ENCODE assay signal across 1 cellular context in the genomic region with DNA sequence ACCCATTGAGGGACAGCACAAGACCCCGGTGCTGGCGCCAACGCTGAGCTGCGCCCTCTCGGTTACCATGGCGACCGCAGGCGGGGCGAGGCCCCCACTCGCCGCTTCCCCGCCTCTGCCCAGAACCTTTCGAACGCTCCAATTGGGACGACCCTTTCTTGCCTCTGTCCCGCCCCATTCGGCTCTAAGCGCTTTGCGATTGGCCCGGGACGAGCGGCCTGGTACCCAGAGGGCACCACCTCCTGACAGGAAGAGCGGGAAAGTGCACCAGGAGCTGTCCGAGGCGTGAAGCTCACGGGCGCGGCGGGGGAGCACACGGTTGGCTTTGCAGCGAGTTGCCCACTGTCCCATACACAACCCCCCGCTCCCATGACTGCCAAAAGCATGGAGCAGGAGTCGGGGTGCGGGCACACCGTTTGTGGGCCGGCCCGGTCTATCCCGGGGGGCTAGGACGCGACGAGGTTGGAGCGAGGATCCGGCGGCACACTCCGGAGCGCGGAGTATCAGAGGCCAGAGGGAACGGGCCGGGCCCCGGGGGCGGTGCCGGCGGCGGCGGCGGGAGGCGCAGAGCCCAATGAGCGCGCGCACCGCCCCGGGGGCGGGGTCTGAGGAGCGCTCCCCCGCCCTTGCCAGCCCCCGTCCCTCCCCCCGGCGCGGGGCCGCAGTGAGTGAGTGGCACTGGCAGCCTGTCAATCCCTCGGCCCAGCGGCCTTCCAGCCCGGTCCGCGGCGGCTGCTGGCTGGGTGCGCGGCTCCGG.
A peak's percentile ranks its signal among the peaks of the same experiment; 100 is the strongest.
TF ChIP-seq lines count a peak whose summit lies in the region.

No MANE protein-coding gene starts in this region.

TF ChIP-seq in K562, 482 proteins besides CTCF, POLR2A, EP300 and RAD21 (continued from another document and continues in another):
- TF ChIP-seq NONO (IDR thresholded peaks at IDR 0.05; ENCODE audit: low read depth in 2 of 2, low read length in 1 of 2) (0 out of 4 replicates have a peak, but pooled peaks of 1 of the 2 experiments have one; percentile 6), TEAD1 (CRISPR knock-in tag; IDR thresholded peaks at IDR 0.05) (0 out of 4 replicates have a peak, but pooled peaks of 1 of the 2 experiments have one; percentile 24), CREM (IDR thresholded peaks at IDR 0.05; ENCODE audit: low read depth) (0 out of 2 replicates have a peak, but pooled peaks have one; percentile 13), ZNF217 (CRISPR knock-in tag; IDR thresholded peaks at IDR 0.05) (no peak), MEF2D (tag; conservative IDR thresholded peaks at IDR 0.05; ENCODE audit: low read depth) (no peak), ZNF133 (CRISPR knock-in tag; IDR thresholded peaks at IDR 0.05) (no peak), NR1H2 (CRISPR knock-in tag; IDR thresholded peaks at IDR 0.05) (no peak), ZBED1 (IDR thresholded peaks at IDR 0.05) (no peak), SPI1 (IDR thresholded peaks at IDR 0.05; ENCODE audit: borderline replicate concordance, low read depth, low read length) (no peak), HNRNPL (IDR thresholded peaks at IDR 0.05; ENCODE audit: low read depth, low read length) (peak; percentile 66; the same call in 1 of the 2 replicates), ZNF274 (IDR thresholded peaks at IDR 0.05; ENCODE audit: borderline replicate concordance, low read depth, low read length) (no peak), HDAC8 (tag; IDR thresholded peaks at IDR 0.05) (peak; percentile 59; the same call in 1 of the 2 replicates), RBM34 (IDR thresholded peaks at IDR 0.05; ENCODE audit: borderline replicate concordance, insufficient read depth, low read length) (no peak), ZNF175 (CRISPR knock-in tag; IDR thresholded peaks at IDR 0.05; ENCODE audit: low read depth) (no peak), PHF21A (IDR thresholded peaks at IDR 0.05; ENCODE audit: borderline replicate concordance, low read depth) (0 out of 2 replicates have a peak, but pooled peaks have one; percentile 70), CBFA2T2 (conservative IDR thresholded peaks at IDR 0.05) (no peak), LEF1 (IDR thresholded peaks at IDR 0.05) (no peak), OTX1 (CRISPR knock-in tag; IDR thresholded peaks at IDR 0.05) (0 out of 2 replicates have a peak, but pooled peaks have one; percentile 42), MIER1 (IDR thresholded peaks at IDR 0.05; ENCODE audit: low read depth) (no peak), SAP30 (IDR thresholded peaks at IDR 0.05; ENCODE audit: borderline replicate concordance, insufficient read depth, low read depth, low read length, poor library complexity, severe bottlenecking) (no peak), ZNF507 (tag; conservative IDR thresholded peaks at IDR 0.05) (no peak), PHB2 (IDR thresholded peaks at IDR 0.05; ENCODE audit: low read depth) (no peak), POLR2G (IDR thresholded peaks at IDR 0.05; ENCODE audit: low read depth, low read length) (peak; percentile 56), ZNF197 (CRISPR knock-in tag; IDR thresholded peaks at IDR 0.05; ENCODE audit: low read depth) (no peak), SMC3 (conservative IDR thresholded peaks at IDR 0.05; ENCODE audit: insufficient read depth, low read depth, low read length) (0 out of 2 replicates have a peak, but pooled peaks have one; percentile 10), ZNF311 (CRISPR knock-in tag; IDR thresholded peaks at IDR 0.05) (no peak), BHLHE40 (IDR thresholded peaks at IDR 0.05; ENCODE audit: low read length) (no peak), HDAC3 (IDR thresholded peaks at IDR 0.05; ENCODE audit: borderline replicate concordance, partially characterized antibody) (no peak), SMAD1 (IDR thresholded peaks at IDR 0.05; ENCODE audit: low read depth, low read length, partially characterized antibody) (no peak), LARP7 (IDR thresholded peaks at IDR 0.05) (no peak), SIN3A (IDR thresholded peaks at IDR 0.05; ENCODE audit: borderline replicate concordance in 2 of 2, control insufficient read depth in 1 of 2, low read depth in 2 of 2, low read length in 2 of 2) (no peak), EHMT2 (IDR thresholded peaks at IDR 0.05) (no peak), RFX1 (IDR thresholded peaks at IDR 0.05) (peak; percentile 97)
- TF ChIP-seq, protein P1, sequence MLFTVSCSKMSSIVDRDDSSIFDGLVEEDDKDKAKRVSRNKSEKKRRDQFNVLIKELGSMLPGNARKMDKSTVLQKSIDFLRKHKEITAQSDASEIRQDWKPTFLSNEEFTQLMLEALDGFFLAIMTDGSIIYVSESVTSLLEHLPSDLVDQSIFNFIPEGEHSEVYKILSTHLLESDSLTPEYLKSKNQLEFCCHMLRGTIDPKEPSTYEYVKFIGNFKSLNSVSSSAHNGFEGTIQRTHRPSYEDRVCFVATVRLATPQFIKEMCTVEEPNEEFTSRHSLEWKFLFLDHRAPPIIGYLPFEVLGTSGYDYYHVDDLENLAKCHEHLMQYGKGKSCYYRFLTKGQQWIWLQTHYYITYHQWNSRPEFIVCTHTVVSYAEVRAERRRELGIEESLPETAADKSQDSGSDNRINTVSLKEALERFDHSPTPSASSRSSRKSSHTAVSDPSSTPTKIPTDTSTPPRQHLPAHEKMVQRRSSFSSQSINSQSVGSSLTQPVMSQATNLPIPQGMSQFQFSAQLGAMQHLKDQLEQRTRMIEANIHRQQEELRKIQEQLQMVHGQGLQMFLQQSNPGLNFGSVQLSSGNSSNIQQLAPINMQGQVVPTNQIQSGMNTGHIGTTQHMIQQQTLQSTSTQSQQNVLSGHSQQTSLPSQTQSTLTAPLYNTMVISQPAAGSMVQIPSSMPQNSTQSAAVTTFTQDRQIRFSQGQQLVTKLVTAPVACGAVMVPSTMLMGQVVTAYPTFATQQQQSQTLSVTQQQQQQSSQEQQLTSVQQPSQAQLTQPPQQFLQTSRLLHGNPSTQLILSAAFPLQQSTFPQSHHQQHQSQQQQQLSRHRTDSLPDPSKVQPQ (CRISPR knock-in tag; IDR thresholded peaks at IDR 0.05; ENCODE audit: borderline replicate concordance): no peak
- TF ChIP-seq, protein P2, sequence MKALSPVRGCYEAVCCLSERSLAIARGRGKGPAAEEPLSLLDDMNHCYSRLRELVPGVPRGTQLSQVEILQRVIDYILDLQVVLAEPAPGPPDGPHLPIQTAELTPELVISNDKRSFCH (CRISPR knock-in tag; IDR thresholded peaks at IDR 0.05): no peak
- TF ChIP-seq, protein P2 (tag; IDR thresholded peaks at IDR 0.05): 0 out of 2 replicates have a peak, but pooled peaks have one; percentile 47
- TF ChIP-seq, protein P3, sequence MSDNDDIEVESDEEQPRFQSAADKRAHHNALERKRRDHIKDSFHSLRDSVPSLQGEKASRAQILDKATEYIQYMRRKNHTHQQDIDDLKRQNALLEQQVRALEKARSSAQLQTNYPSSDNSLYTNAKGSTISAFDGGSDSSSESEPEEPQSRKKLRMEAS (CRISPR knock-in tag; IDR thresholded peaks at IDR 0.05): peak; percentile 91
- TF ChIP-seq, protein P4, sequence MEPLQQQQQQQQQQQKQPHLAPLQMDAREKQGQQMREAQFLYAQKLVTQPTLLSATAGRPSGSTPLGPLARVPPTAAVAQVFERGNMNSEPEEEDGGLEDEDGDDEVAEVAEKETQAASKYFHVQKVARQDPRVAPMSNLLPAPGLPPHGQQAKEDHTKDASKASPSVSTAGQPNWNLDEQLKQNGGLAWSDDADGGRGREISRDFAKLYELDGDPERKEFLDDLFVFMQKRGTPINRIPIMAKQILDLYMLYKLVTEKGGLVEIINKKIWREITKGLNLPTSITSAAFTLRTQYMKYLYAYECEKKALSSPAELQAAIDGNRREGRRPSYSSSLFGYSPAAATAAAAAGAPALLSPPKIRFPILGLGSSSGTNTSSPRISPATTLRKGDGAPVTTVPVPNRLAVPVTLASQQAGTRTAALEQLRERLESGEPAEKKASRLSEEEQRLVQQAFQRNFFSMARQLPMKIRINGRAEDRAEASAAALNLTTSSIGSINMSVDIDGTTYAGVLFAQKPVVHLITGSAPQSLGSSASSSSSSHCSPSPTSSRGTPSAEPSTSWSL (CRISPR knock-in tag; IDR thresholded peaks at IDR 0.05; ENCODE audit: borderline replicate concordance): peak; percentile 46; the same call in 1 of the 2 replicates
- TF ChIP-seq, protein P5, sequence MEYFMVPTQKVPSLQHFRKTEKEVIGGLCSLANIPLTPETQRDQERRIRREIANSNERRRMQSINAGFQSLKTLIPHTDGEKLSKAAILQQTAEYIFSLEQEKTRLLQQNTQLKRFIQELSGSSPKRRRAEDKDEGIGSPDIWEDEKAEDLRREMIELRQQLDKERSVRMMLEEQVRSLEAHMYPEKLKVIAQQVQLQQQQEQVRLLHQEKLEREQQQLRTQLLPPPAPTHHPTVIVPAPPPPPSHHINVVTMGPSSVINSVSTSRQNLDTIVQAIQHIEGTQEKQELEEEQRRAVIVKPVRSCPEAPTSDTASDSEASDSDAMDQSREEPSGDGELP (CRISPR knock-in tag; IDR thresholded peaks at IDR 0.05; ENCODE audit: borderline replicate concordance): peak; percentile 69; the same call in 1 of the 2 replicates
- TF ChIP-seq, protein P6, sequence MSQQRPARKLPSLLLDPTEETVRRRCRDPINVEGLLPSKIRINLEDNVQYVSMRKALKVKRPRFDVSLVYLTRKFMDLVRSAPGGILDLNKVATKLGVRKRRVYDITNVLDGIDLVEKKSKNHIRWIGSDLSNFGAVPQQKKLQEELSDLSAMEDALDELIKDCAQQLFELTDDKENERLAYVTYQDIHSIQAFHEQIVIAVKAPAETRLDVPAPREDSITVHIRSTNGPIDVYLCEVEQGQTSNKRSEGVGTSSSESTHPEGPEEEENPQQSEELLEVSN (IDR thresholded peaks at IDR 0.05; ENCODE audit: borderline replicate concordance in 1 of 2, extremely low read depth in 1 of 2, insufficient read depth in 1 of 2, insufficient read length in 1 of 2, low read depth in 1 of 2, low read length in 1 of 2, poor library complexity in 1 of 2, severe bottlenecking in 1 of 2): peak; percentile 98 to 99
- TF ChIP-seq, protein P7, sequence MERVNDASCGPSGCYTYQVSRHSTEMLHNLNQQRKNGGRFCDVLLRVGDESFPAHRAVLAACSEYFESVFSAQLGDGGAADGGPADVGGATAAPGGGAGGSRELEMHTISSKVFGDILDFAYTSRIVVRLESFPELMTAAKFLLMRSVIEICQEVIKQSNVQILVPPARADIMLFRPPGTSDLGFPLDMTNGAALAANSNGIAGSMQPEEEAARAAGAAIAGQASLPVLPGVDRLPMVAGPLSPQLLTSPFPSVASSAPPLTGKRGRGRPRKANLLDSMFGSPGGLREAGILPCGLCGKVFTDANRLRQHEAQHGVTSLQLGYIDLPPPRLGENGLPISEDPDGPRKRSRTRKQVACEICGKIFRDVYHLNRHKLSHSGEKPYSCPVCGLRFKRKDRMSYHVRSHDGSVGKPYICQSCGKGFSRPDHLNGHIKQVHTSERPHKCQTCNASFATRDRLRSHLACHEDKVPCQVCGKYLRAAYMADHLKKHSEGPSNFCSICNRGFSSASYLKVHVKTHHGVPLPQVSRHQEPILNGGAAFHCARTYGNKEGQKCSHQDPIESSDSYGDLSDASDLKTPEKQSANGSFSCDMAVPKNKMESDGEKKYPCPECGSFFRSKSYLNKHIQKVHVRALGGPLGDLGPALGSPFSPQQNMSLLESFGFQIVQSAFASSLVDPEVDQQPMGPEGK (CRISPR knock-in tag; IDR thresholded peaks at IDR 0.05; ENCODE audit: borderline replicate concordance): no peak
- TF ChIP-seq, protein P8, sequence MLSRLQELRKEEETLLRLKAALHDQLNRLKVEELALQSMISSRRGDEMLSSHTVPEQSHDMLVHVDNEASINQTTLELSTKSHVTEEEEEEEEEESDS (CRISPR knock-in tag; IDR thresholded peaks at IDR 0.05): no peak
- TF ChIP-seq, protein P9, sequence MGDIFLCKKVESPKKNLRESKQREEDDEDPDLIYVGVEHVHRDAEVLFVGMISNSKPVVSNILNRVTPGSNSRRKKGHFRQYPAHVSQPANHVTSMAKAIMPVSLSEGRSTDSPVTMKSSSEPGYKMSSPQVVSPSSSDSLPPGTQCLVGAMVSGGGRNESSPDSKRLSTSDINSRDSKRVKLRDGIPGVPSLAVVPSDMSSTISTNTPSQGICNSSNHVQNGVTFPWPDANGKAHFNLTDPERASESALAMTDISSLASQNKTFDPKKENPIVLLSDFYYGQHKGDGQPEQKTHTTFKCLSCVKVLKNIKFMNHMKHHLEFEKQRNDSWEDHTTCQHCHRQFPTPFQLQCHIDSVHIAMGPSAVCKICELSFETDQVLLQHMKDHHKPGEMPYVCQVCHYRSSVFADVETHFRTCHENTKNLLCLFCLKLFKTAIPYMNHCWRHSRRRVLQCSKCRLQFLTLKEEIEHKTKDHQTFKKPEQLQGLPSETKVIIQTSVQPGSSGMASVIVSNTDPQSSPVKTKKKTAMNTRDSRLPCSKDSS (IDR thresholded peaks at IDR 0.05; ENCODE audit: low read depth, partially characterized antibody): no peak
- TF ChIP-seq, protein P10, sequence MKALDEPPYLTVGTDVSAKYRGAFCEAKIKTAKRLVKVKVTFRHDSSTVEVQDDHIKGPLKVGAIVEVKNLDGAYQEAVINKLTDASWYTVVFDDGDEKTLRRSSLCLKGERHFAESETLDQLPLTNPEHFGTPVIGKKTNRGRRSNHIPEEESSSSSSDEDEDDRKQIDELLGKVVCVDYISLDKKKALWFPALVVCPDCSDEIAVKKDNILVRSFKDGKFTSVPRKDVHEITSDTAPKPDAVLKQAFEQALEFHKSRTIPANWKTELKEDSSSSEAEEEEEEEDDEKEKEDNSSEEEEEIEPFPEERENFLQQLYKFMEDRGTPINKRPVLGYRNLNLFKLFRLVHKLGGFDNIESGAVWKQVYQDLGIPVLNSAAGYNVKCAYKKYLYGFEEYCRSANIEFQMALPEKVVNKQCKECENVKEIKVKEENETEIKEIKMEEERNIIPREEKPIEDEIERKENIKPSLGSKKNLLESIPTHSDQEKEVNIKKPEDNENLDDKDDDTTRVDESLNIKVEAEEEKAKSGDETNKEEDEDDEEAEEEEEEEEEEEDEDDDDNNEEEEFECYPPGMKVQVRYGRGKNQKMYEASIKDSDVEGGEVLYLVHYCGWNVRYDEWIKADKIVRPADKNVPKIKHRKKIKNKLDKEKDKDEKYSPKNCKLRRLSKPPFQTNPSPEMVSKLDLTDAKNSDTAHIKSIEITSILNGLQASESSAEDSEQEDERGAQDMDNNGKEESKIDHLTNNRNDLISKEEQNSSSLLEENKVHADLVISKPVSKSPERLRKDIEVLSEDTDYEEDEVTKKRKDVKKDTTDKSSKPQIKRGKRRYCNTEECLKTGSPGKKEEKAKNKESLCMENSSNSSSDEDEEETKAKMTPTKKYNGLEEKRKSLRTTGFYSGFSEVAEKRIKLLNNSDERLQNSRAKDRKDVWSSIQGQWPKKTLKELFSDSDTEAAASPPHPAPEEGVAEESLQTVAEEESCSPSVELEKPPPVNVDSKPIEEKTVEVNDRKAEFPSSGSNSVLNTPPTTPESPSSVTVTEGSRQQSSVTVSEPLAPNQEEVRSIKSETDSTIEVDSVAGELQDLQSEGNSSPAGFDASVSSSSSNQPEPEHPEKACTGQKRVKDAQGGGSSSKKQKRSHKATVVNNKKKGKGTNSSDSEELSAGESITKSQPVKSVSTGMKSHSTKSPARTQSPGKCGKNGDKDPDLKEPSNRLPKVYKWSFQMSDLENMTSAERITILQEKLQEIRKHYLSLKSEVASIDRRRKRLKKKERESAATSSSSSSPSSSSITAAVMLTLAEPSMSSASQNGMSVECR (CRISPR knock-in tag; IDR thresholded peaks at IDR 0.05): no peak
